ENCODE assay signal across 1 cellular context in genomic region chr11:65436412-65437032, GRCh38.
TF ChIP-seq lines count a peak whose summit lies in the region.

No MANE protein-coding gene starts in this region.

TF ChIP-seq in HepG2, 621 proteins besides CTCF, POLR2A, EP300 and RAD21:
- TF ChIP-seq AFF4 (CRISPR knock-in tag; IDR thresholded peaks at IDR 0.05) (peak; percentile 63; the same call in 1 of the 2 replicates), MXI1 (IDR thresholded peaks at IDR 0.05; ENCODE audit: borderline replicate concordance, low read depth, low read length) (peak; percentile 19; the same call in 1 of the 3 replicates), ZNF768 (CRISPR knock-in tag; IDR thresholded peaks at IDR 0.05) (no peak), RARA (CRISPR knock-in tag; IDR thresholded peaks at IDR 0.05) (0 out of 2 replicates have a peak, but pooled peaks have one; percentile 11), JUN (CRISPR knock-in tag; IDR thresholded peaks at IDR 0.05) (no peak), ZNF510 (CRISPR knock-in tag; IDR thresholded peaks at IDR 0.05; ENCODE audit: low read depth) (no peak), POLR2G (IDR thresholded peaks at IDR 0.05; ENCODE audit: low read depth, low read length) (peak; percentile 86), ZNF446 (CRISPR knock-in tag; IDR thresholded peaks at IDR 0.05) (no peak), KDM5A (IDR thresholded peaks at IDR 0.05; ENCODE audit: borderline replicate concordance, low read length) (no peak), RBM22 (optimal IDR thresholded peaks at IDR 0.05; ENCODE audit: low read length) (peak; percentile 99), SMC3 (IDR thresholded peaks at IDR 0.05; ENCODE audit: low read length) (0 out of 2 replicates have a peak, but pooled peaks have one; percentile 3), RFX3 (CRISPR knock-in tag; IDR thresholded peaks at IDR 0.05) (no peak), PRDM10 (CRISPR knock-in tag; IDR thresholded peaks at IDR 0.05; ENCODE audit: low read depth) (no peak), RBFOX2 (IDR thresholded peaks at IDR 0.05; ENCODE audit: low read depth, low read length) (peak; percentile 60), HNRNPL (IDR thresholded peaks at IDR 0.05; ENCODE audit: low read depth, low read length) (0 out of 2 replicates have a peak, but pooled peaks have one; percentile 1), ZNF616 (CRISPR knock-in tag; IDR thresholded peaks at IDR 0.05; ENCODE audit: low read depth) (no peak), BHLHE40 (IDR thresholded peaks at IDR 0.05; ENCODE audit: low read length) (0 out of 2 replicates have a peak, but pooled peaks have one; percentile 21), CHD2 (IDR thresholded peaks at IDR 0.05; ENCODE audit: low read depth, low read length) (peak; percentile 14; the same call in 1 of the 2 replicates), NPAS2 (CRISPR knock-in tag; IDR thresholded peaks at IDR 0.05; ENCODE audit: borderline replicate concordance) (no peak), ZNF264 (CRISPR knock-in tag; IDR thresholded peaks at IDR 0.05) (no peak), ZNF660 (CRISPR knock-in tag; IDR thresholded peaks at IDR 0.05; ENCODE audit: borderline replicate concordance, low read depth) (no peak), ZBTB44 (CRISPR knock-in tag; IDR thresholded peaks at IDR 0.05) (no peak), POLR2AphosphoS2 (IDR thresholded peaks at IDR 0.05; ENCODE audit: low read depth, low read length) (peak; percentile 80; the same call in 1 of the 2 replicates), POLR2AphosphoS5 (IDR thresholded peaks at IDR 0.05; ENCODE audit: low read depth, low read length) (peak; percentile 51; the same call in 1 of the 2 replicates)
